8 cellular contexts compared by ENCODE assay signal in genomic region chr21:43609501-43610340, GRCh38. TPM values are rescaled to one million over a fixed set of nuclear protein-coding genes. Genes with fewer than 3 reads are reported as not detected.
DNase-seq lines count a peak whose midpoint lies in the region; ATAC-seq, FAIRE-seq and TF ChIP-seq lines count a peak whose summit lies in the region.

No MANE protein-coding gene starts in this region.

- no peaks in the 10 kb centered on the region for H3K4me1 ChIP-seq in pancreas

- peak overlapping the region in 1 of 4 donors; percentile 39 for H3K27ac ChIP-seq in pancreas

- H3K36me3 ChIP-seq in pancreas (no peaks in the 10 kb centered on the region), H7 (replicated peaks; ENCODE audit: control insufficient read depth, insufficient read depth, low read length) (no peaks in the 10 kb centered on the region)

- H3K4me3 ChIP-seq in pancreas (no peak overlapping the region), H7 (ENCODE audit: insufficient read depth, low read depth, low read length) (no peak overlapping the region)

- no peak for FAIRE-seq in pancreas (lab: Jason Lieb, UNC)

- peak; percentile 73 to 83 (median 80) for ATAC-seq in pancreas
- ATAC-seq in HG02938 (IDR thresholded peaks at IDR 0.05; ENCODE audit: unreplicated experiment) = no peak
- ATAC-seq in GM18511 (IDR thresholded peaks at IDR 0.05; ENCODE audit: unreplicated experiment) = no peak

- peaks cover 7% of the 10 kb centered on the region for H3K36me3 Mint-ChIP-seq in chondrocyte (ENCODE audit: low read depth)

- intact Hi-C loops in pancreas (cut with DNase I) = no loop called here

- WGBS in pancreas, 2 donors = 22 to 27% methylated on average over 8 of the region's 8 CpGs

- H3K9me3 Mint-ChIP-seq in chondrocyte (ENCODE audit: low read depth) = peaks cover 11% of the 10 kb centered on the region

- H3K27ac Mint-ChIP-seq in chondrocyte (ENCODE audit: unreplicated experiment) = peak overlapping the region; percentile 94

- DNase-seq in ELR (ENCODE audit: low read depth) (peak; percentile 65), NCI-H2227 treated with DMSO at 0.1 percent for 48 hours (lab: John Stamatoyannopoulos, UW) (peak; percentile 76), chondrocyte (ENCODE audit: low spot score) (no peak), pancreas (peak in 5 of 6 donors; percentile 41 to 73 (median 55)), H7 (no peak), NOMO-1 (lab: John Stamatoyannopoulos, UW; ENCODE audit: unreplicated experiment in 2 of 2) (no peak)

- H3K27me3 Mint-ChIP-seq in chondrocyte (ENCODE audit: low read depth) = no peaks in the 10 kb centered on the region

- no peaks in the 10 kb centered on the region for H3K27me3 ChIP-seq in pancreas
- no peaks in the 10 kb centered on the region for H3K27me3 ChIP-seq in H7 (ENCODE audit: control insufficient read depth, insufficient read depth, low read length)

- H3K4me1 Mint-ChIP-seq in chondrocyte (ENCODE audit: low read depth) = peaks cover 71% of the 10 kb centered on the region

- no peak overlapping the region for H3K4me3 Mint-ChIP-seq in chondrocyte (ENCODE audit: unreplicated experiment)

- H3K9me3 ChIP-seq in pancreas = no peaks in the 10 kb centered on the region

- TF ChIP-seq CTCF in chondrocyte (IDR thresholded peaks at IDR 0.05) (no peak), pancreas (IDR thresholded peaks at IDR 0.05) (no peak)

RNA-seq across cellular contexts. Expression of gene HSF2BP, which starts 49.6 kb away (rescaled TPM):
- 3.5 to 5.0 TPM (median 4.0 TPM) in 3 replicates for total RNA-seq in chondrocyte
- under 1 TPM; 0.14 to 0.32 (median 0.24) TPM for total RNA-seq in pancreas
- under 1 TPM; 0.11 to 0.14 TPM for polyA plus RNA-seq in pancreas
- total RNA-seq in H7 (2014; rRNA removed; shearing (Covaris generic)) = 0.52 and 0.85 TPM in 2 replicates

RNA-seq across cellular contexts. Expression of gene RRP1B, which starts 49.6 kb away (rescaled TPM):
- 24.5 to 29.0 TPM (median 24.8 TPM) in 3 replicates for total RNA-seq in chondrocyte
- total RNA-seq in pancreas = 10 to 100 TPM in 3 of 6 donors, 1 to 10 TPM in 3; 7.2 to 13.3 (median 9.7) TPM
- 1 to 10 TPM; 4.4 to 5.4 TPM for polyA plus RNA-seq in pancreas
- total RNA-seq in H7 (2014; rRNA removed; shearing (Covaris generic)) = 63.9 and 70.1 TPM in 2 replicates

Comparison
In these comparisons a context has a peak if more than half of its experiments do, and no peak if none do; other contexts are left out.
1. DNase-seq: peak in ELR (single experiment), NCI-H2227 treated with DMSO at 0.1 percent for 48 hours (single experiment) and pancreas (5 of 6); none in chondrocyte (single experiment), H7 (single experiment) and NOMO-1 (0 of 2).
2. ATAC-seq: peak in pancreas (4 of 4); none in HG02938 (single experiment) and GM18511 (single experiment).